In the genomic region with DNA sequence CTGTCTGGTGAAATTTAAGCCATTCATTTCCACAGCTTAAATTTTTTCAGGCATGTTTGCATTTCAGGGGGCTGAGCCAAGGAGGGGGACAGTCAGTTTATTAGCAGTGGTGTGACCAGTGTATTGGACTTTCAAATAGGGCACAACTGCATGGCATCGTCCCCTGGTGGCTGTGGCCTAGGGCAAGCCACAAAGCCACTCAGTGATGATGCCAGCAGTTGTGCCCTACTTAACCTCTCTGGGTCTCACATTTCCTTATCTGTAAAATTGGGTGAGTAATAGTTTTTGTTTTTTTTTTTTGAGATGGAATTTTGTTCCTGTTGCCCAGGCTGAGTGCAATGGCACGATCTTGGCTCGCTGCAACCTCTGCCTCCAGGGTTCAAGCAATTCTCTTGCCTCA, we compare ENCODE assay signal across 25 cellular contexts.
"Had no signal": no experiment of that assay in that cellular context is flagged by ENCODE, and none has a peak within 500 bp of the region (broad histone marks: within the 10 kb centered on the region; RNA-seq: fewer than 3 reads in every experiment).

No MANE protein-coding gene starts in this region.

- H3K4me3 Mint-ChIP-seq: endodermal cell, naive B cell, nephron progenitor cell had no signal

- ATAC-seq: esophagus mucosa, gastrocnemius medialis, left ventricle myocardium superior, lower lobe of right lung had no signal

- H3K27ac Mint-ChIP-seq: endodermal cell, nephron progenitor cell had no signal

- DNase-seq: dorsolateral prefrontal cortex; effector CD4-positive, alpha-beta T cell; endodermal cell; foreskin fibroblast; gastrocnemius medialis; head of caudate nucleus; left ventricle myocardium superior; lower lobe of right lung; naive B cell; nephron progenitor cell; occipital lobe; ovary; posterior cingulate gyrus; right lobe of liver; stimulated activated CD4-positive, alpha-beta T cell treated with anti-CD3 and anti-CD28 coated beads, Interleukin-12 subunit alpha, Interleukin-12 subunit beta, amount 100 ng/mL, for 4 hours; stimulated activated CD4-positive, alpha-beta T cell treated with anti-CD3 and anti-CD28 coated beads, Interleukin-1b, Interleukin-23, amount 100 ng/mL, for 48 hours; stimulated activated CD4-positive, alpha-beta T cell treated with anti-CD3 and anti-CD28 coated beads, Interleukin-4, amount 100 ng/mL, for 1 hour; stimulated activated CD8-positive, alpha-beta memory T cell treated with anti-CD3 and anti-CD28 coated beads, Interleukin-4, amount 100 ng/mL, for 48 hours; stimulated activated naive CD4-positive, alpha-beta T cell treated with Interleukin-2 at 50 U/mL for 16 hours; stomach; thyroid gland; trophoblast cell had no signal

- H3K4me1 Mint-ChIP-seq: endodermal cell had no signal

- H3K9me3 Mint-ChIP-seq: endodermal cell, nephron progenitor cell had no signal

- FAIRE-seq: colon, keratinocyte had no signal

- H3K27me3 Mint-ChIP-seq: naive B cell had no signal
